In the genomic region with DNA sequence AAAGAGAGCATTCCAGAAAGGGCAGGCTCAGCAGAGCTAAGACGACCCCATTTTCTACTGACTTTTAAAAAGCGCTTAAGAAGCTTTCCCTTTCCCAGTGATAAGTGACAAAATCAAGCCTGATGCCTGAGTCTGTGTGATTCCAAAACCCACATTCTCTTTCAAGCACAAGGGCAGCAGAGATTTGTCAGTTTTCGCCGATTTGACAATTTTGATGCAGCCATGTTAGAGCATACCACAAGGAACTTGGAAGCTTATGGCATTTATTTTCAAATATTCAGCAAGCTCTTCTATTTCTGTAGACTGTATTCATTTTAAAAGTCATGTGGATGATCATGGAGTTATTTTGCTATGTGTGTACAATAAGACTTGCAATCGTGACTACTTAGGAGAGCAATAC, we compare ENCODE assay signal across 18 cellular contexts.
A peak's percentile ranks its signal among the peaks of the same experiment; 100 is the strongest.
DNase-seq lines count a peak whose midpoint lies in the region; ATAC-seq, FAIRE-seq and TF ChIP-seq lines count a peak whose summit lies in the region.
"Had no signal": no experiment of that assay in that cellular context is flagged by ENCODE, and none has a peak within 500 bp of the region (broad histone marks: within the 10 kb centered on the region; RNA-seq: fewer than 3 reads in every experiment).

No MANE protein-coding gene starts in this region.

- no peak overlapping the region for H3K4me2 ChIP-seq in H1 (ENCODE audit: insufficient read depth in 1 of 2, low read depth in 2 of 2, low read length in 2 of 2)
- H3K4me2 ChIP-seq in neuronal stem cell (ENCODE audit: insufficient read depth, low read length, poor library complexity, severe bottlenecking) = no peak overlapping the region
- H3K4me2 ChIP-seq: BLaER1 had no signal

- no peak overlapping the region for H3K4ac ChIP-seq in H1 (replicated peaks; ENCODE audit: insufficient read length, low read depth, low read length)
- no peak overlapping the region for H3K4ac ChIP-seq in neuronal stem cell (ENCODE audit: low read length)

- H2BK120ac ChIP-seq in H1 (replicated peaks; ENCODE audit: low read depth, low read length) (no peak overlapping the region), neuronal stem cell (ENCODE audit: low read depth, low read length) (no peak overlapping the region)

- H3K18ac ChIP-seq in H1 (ENCODE audit: extremely low read depth, low read length) (no peak overlapping the region), neuronal stem cell (ENCODE audit: low read length) (no peak overlapping the region)

- no peaks in the 10 kb centered on the region for H3K27me3 ChIP-seq in left ventricle myocardium inferior (ENCODE audit: low read depth)
- peaks cover 0 to 2% (median 0%) of the 10 kb centered on the region in 4 experiments; a peak in 1 of 7 replicates for H3K27me3 ChIP-seq in H1 (replicated peaks in 1 of 4; ENCODE audit: control insufficient read depth in 3 of 4, extremely low read depth in 1 of 4, insufficient read depth in 3 of 4, low read length in 3 of 4)
- no peaks in the 10 kb centered on the region for H3K27me3 ChIP-seq in neuronal stem cell (ENCODE audit: control insufficient read depth in 3 of 3, insufficient read depth in 3 of 3, low read depth in 1 of 3, low read length in 3 of 3)
- H3K27me3 ChIP-seq: BLaER1 had no signal

- no peaks in the 10 kb centered on the region for H4K20me1 ChIP-seq in H1 (replicated peaks in 1 of 2; ENCODE audit: control insufficient read depth in 1 of 2, insufficient read depth in 2 of 2, low read length in 2 of 2)
- H4K20me1 ChIP-seq: BLaER1 had no signal

- FAIRE-seq in H1 (lab: Jason Lieb, UNC) = no peak
- FAIRE-seq: GM12892, HTR-8/SVneo had no signal

- POLR2A ChIA-PET in H1 (lab: Charles Lee; ENCODE audit: partially characterized antibody) = no interaction called here

- CTCF ChIA-PET in H1 (lab: Charles Lee; ENCODE audit: partially characterized antibody) = interaction anchor here (1.0 kb wide), 2 partner anchors 11 to 53 kb away, joined by 3 to 4 read pairs; no protein-coding TSS in a partner anchor

- no peak for TF ChIP-seq EP300 in H1 (IDR thresholded peaks at IDR 0.05; ENCODE audit: borderline replicate concordance in 1 of 2, low read depth in 2 of 2, low read length in 2 of 2)

- no peak for ATAC-seq in Right ventricle myocardium inferior

- no peaks in the 10 kb centered on the region for H3K79me2 ChIP-seq in H1 (ENCODE audit: control insufficient read depth in 1 of 2, insufficient read depth in 2 of 2, low read length in 2 of 2)

- H3K9ac ChIP-seq in H1 (replicated peaks in 1 of 4; ENCODE audit: extremely low read depth in 1 of 4, low read depth in 3 of 4, low read length in 3 of 4) = no peak overlapping the region
- H3K9ac ChIP-seq in neuronal stem cell (ENCODE audit: low read depth, low read length, poor library complexity) = no peak overlapping the region
- H3K9ac ChIP-seq: BLaER1 had no signal

- H2AFZ ChIP-seq in H1 (ENCODE audit: low read length) = no peak overlapping the region
- H2AFZ ChIP-seq in neuronal stem cell (ENCODE audit: low read length) = peak overlapping the region; percentile 60

- H2AK5ac ChIP-seq in H1 (ENCODE audit: low read depth, low read length) (no peak overlapping the region), neuronal stem cell (ENCODE audit: low read depth, low read length) (no peak overlapping the region)

- no peaks in the 10 kb centered on the region for H3K4me1 ChIP-seq in left ventricle myocardium inferior
- peaks cover 2 to 10% (median 4%) of the 10 kb centered on the region in 4 experiments; a peak in 5 of 7 replicates for H3K4me1 ChIP-seq in H1 (replicated peaks in 1 of 4; ENCODE audit: control insufficient read depth in 3 of 4, insufficient read depth in 4 of 4, low read length in 3 of 4)
- H3K4me1 ChIP-seq in neuronal stem cell (ENCODE audit: control insufficient read depth in 2 of 2, insufficient read depth in 1 of 2, low read depth in 1 of 2, low read length in 2 of 2) = peaks cover 0 to 5% of the 10 kb centered on the region in 2 donors
- H3K4me1 ChIP-seq: Caco-2, HAP-1 had no signal

- no peaks in the 10 kb centered on the region for H3K79me1 ChIP-seq in H1 (ENCODE audit: low read depth, low read length)
- H3K79me1 ChIP-seq in neuronal stem cell (ENCODE audit: low read depth, low read length) = no peaks in the 10 kb centered on the region

- H2BK5ac ChIP-seq in H1 (ENCODE audit: low read depth, low read length) = no peak overlapping the region
- H2BK5ac ChIP-seq in neuronal stem cell (ENCODE audit: low read length) = no peak overlapping the region

- H3K9me3 ChIP-seq in left ventricle myocardium inferior (replicated peaks) (peaks cover 11% of the 10 kb centered on the region), H1 (ENCODE audit: insufficient read depth in 2 of 2, low read depth in 1 of 2, low read length in 1 of 2) (peaks cover 4 to 5% of the 10 kb centered on the region in 2 experiments; a peak in 3 of 4 replicates), neuronal stem cell (replicated peaks in 1 of 2; ENCODE audit: control insufficient read depth in 2 of 2, insufficient read depth in 1 of 2, low read depth in 1 of 2, low read length in 2 of 2) (no peaks in the 10 kb centered on the region)
- H3K9me3 ChIP-seq: HAP-1 had no signal

- H3K23ac ChIP-seq in H1 (ENCODE audit: insufficient read length) = no peak overlapping the region
- H3K23ac ChIP-seq in neuronal stem cell (ENCODE audit: low read depth, low read length, poor library complexity) = no peak overlapping the region

- H3K14ac ChIP-seq in H1 (ENCODE audit: insufficient read length) = no peak overlapping the region
- no peak overlapping the region for H3K14ac ChIP-seq in neuronal stem cell (ENCODE audit: low read length)

- H2BK20ac ChIP-seq in H1 (ENCODE audit: low read length) = no peak overlapping the region

- TF ChIP-seq POLR2A in H1 (IDR thresholded peaks at IDR 0.05; ENCODE audit: control extremely low read depth in 1 of 2, low read depth in 2 of 2, low read length in 2 of 2) = no peak

- H3K4me3 ChIP-seq in left ventricle myocardium inferior (no peak overlapping the region), H1 (ENCODE audit: extremely low read depth in 1 of 4, insufficient read depth in 2 of 4, low read depth in 3 of 4, low read length in 4 of 4) (no peak overlapping the region), neuronal stem cell (ENCODE audit: low read length in 2 of 2) (no peak overlapping the region)
- H3K4me3 ChIP-seq: BLaER1, HAP-1 had no signal

- H3K27ac ChIP-seq in left ventricle myocardium inferior (replicated peaks) (peak overlapping the region; percentile 8), H1 (ENCODE audit: low read depth, low read length) (no peak overlapping the region), neuronal stem cell (replicated peaks; ENCODE audit: low read length) (no peak overlapping the region)
- H3K27ac ChIP-seq: 22Rv1, BLaER1 had no signal

- no peak overlapping the region for H3K56ac ChIP-seq in H1 (replicated peaks; ENCODE audit: insufficient read length, low read depth, low read length)

- no peak overlapping the region for H2BK15ac ChIP-seq in H1 (ENCODE audit: low read length)
- H2BK15ac ChIP-seq in neuronal stem cell (ENCODE audit: low read length) = no peak overlapping the region

- DNase-seq in left ventricle myocardium inferior (no peak), Right ventricle myocardium inferior (ENCODE audit: missing footprints) (no peak), H1 (ENCODE audit: low read depth in 1 of 2, low spot score in 2 of 2) (no peak), neuronal stem cell (ENCODE audit: low spot score) (no peak), NCI-H748 treated with DMSO at 0.1 percent for 48 hours (lab: John Stamatoyannopoulos, UW) (no peak), ureter (ENCODE audit: low spot score) (no peak)
- no peak for DNase-seq in stimulated activated naive CD4-positive, alpha-beta T cell (lab: John Stamatoyannopoulos, UW)
- DNase-seq: AML-193; Caco-2; CD8-positive, alpha-beta memory T cell; DND-41; GDM1; GOT3 had no signal

- TF ChIP-seq CTCF in left ventricle myocardium inferior (IDR thresholded peaks at IDR 0.05; ENCODE audit: borderline replicate concordance) = no peak
- TF ChIP-seq CTCF in H1 (IDR thresholded peaks at IDR 0.05; ENCODE audit: control extremely low read depth in 1 of 3, insufficient read depth in 1 of 3, low read depth in 1 of 3, low read length in 3 of 3) = no peak

- H3K23me2 ChIP-seq in H1 (ENCODE audit: low read depth, low read length) = no peaks in the 10 kb centered on the region; the same call in 1 of the 2 replicates

- H2BK12ac ChIP-seq in H1 (ENCODE audit: low read depth, low read length) = no peak overlapping the region
- H2BK12ac ChIP-seq in neuronal stem cell (ENCODE audit: low read length) = no peak overlapping the region

- H4K5ac ChIP-seq in H1 (ENCODE audit: insufficient read length, low read depth, low read length) = no peak overlapping the region

- TF ChIP-seq RAD21 in H1 (IDR thresholded peaks at IDR 0.05 in 1 of 2, conservative IDR thresholded peaks at IDR 0.05 in 1 of 2; ENCODE audit: low read depth in 2 of 2, low read length in 2 of 2) = no peak

- WGBS in H1 (ENCODE audit: extremely low coverage in 1 of 2, insufficient coverage in 1 of 2, insufficient read length in 1 of 2, insufficient replicate concordance in 2 of 2, low coverage in 1 of 2, low lambda C conversion rate in 2 of 2, missing lambda C conversion rate in 1 of 2), 2 experiments = 83% methylated on average over 5 of the region's 5 CpGs; no CpG with 5 or more reads in 1 of the 2 experiments
- WGBS in neuronal stem cell (ENCODE audit: extremely low coverage in 2 of 2, insufficient read length in 2 of 2, insufficient replicate concordance in 1 of 2), 2 donors = no CpG with 5 or more reads among the region's 5 CpGs

- H4K8ac ChIP-seq in H1 (ENCODE audit: extremely low read depth, insufficient read depth, low read length) (no peak overlapping the region), neuronal stem cell (ENCODE audit: low read depth, low read length) (no peak overlapping the region)

- intact Hi-C loops in left ventricle myocardium inferior (cut with micrococcal nuclease) (no loop called here), Right ventricle myocardium inferior (cut with DNase I) (no loop called here)

- no peak overlapping the region for H4K91ac ChIP-seq in H1 (replicated peaks; ENCODE audit: insufficient read length, low read length)
- no peak overlapping the region for H4K91ac ChIP-seq in neuronal stem cell (ENCODE audit: low read depth, low read length, poor library complexity)

- H3K36me3 ChIP-seq in left ventricle myocardium inferior = no peaks in the 10 kb centered on the region
- H3K36me3 ChIP-seq in H1 (ENCODE audit: control insufficient read depth in 2 of 4, insufficient read depth in 4 of 4, low read length in 3 of 4) = 0 out of 8 replicates have a peak, but pooled peaks cover 0 to 6% (median 0%) of the 10 kb centered on the region in 4 experiments
- no peaks in the 10 kb centered on the region for H3K36me3 ChIP-seq in neuronal stem cell (replicated peaks in 1 of 2; ENCODE audit: control insufficient read depth in 2 of 2, insufficient read depth in 2 of 2, low read length in 2 of 2)
- H3K36me3 ChIP-seq: BLaER1, HAP-1 had no signal

TF ChIP-seq in H1, 55 proteins besides CTCF, POLR2A, EP300 and RAD21:
- peak; percentile 87 for TF ChIP-seq MAFK (IDR thresholded peaks at IDR 0.05; ENCODE audit: low read depth, low read length)
- no peak for TF ChIP-seq EGR1 (IDR thresholded peaks at IDR 0.05; ENCODE audit: borderline replicate concordance, low read depth, low read length)
